ENCODE assay signal across 21 cellular contexts in genomic region chr14:75915063-75915462, GRCh38.
A peak's percentile ranks its signal among the peaks of the same experiment; 100 is the strongest.
DNase-seq lines count a peak whose midpoint lies in the region; ATAC-seq and TF ChIP-seq lines count a peak whose summit lies in the region.
"Had no signal": no experiment of that assay in that cellular context is flagged by ENCODE, and none has a peak within 500 bp of the region (broad histone marks: within the 10 kb centered on the region; RNA-seq: fewer than 3 reads in every experiment).

No MANE protein-coding gene starts in this region.

- intact Hi-C loops in sigmoid colon (cut with DNase I) = no loop called here
- intact Hi-C loops in activated T-helper 2 cell treated with anti-CD3 and anti-CD28 coated beads, Interferon-gamma antibody, Interleukin-2, Interleukin-4, amounts not matched to agents 10 μg/mL and 5 μg/mL and 100 μg/mL, durations not matched to agents 14 hours and 24 hours and 36 hours (cut with micrococcal nuclease) = no loop called here

- WGBS in sigmoid colon, 2 donors = 89 to 90% methylated on average over 2 of the region's 2 CpGs

- no peak overlapping the region for H3K27ac ChIP-seq in sigmoid colon
- H3K27ac ChIP-seq: A549, BLaER1, RWPE1 had no signal

- H3K9me3 ChIP-seq in sigmoid colon = no peaks in the 10 kb centered on the region
- H3K9me3 ChIP-seq: A549, MG63 had no signal

- no peaks in the 10 kb centered on the region for H3K4me1 Mint-ChIP-seq in activated T-helper 2 cell treated with anti-CD3 and anti-CD28 coated beads, Interferon-gamma antibody, Interleukin-2, Interleukin-4, amounts not matched to agents 10 μg/mL and 5 μg/mL and 100 μg/mL, durations not matched to agents 14 hours and 24 hours and 36 hours (ENCODE audit: low read depth)
- H3K4me1 Mint-ChIP-seq: CD4-positive, alpha-beta memory T cell had no signal

- DNase-seq in NCI-H510A treated with DMSO at 0.1 percent for 48 hours (lab: John Stamatoyannopoulos, UW) (peak; percentile 13), NCI-H510A (lab: John Stamatoyannopoulos, UW) (no peak), NCI-H2107 (lab: John Stamatoyannopoulos, UW) (peak; percentile 26), epithelial cell of esophagus (ENCODE audit: low read depth) (peak; percentile 18), sigmoid colon (no peak)
- no peak for DNase-seq in activated T-helper 2 cell treated with anti-CD3 and anti-CD28 coated beads, Interferon-gamma antibody, Interleukin-2, Interleukin-4, amounts not matched to agents 10 μg/mL and 5 μg/mL and 100 μg/mL, durations not matched to agents 14 hours and 24 hours and 36 hours (ENCODE audit: low spot score)
- DNase-seq: CD4-positive, alpha-beta memory T cell; DMS79; GOT3; Kasumi-1; MG63; NCI-H1048; NCI-H1436; NCI-H1930; NCI-H524 treated with DMSO at 0.1 percent for 48 hours; PC-3 had no signal

- no peak overlapping the region for H3K4me3 Mint-ChIP-seq in activated T-helper 2 cell treated with anti-CD3 and anti-CD28 coated beads, Interferon-gamma antibody, Interleukin-2, Interleukin-4, amounts not matched to agents 10 μg/mL and 5 μg/mL and 100 μg/mL, durations not matched to agents 14 hours and 24 hours and 36 hours (ENCODE audit: low read depth)
- H3K4me3 Mint-ChIP-seq: CD4-positive, alpha-beta memory T cell had no signal

- H3K36me3 Mint-ChIP-seq in activated T-helper 2 cell treated with anti-CD3 and anti-CD28 coated beads, Interferon-gamma antibody, Interleukin-2, Interleukin-4, amounts not matched to agents 10 μg/mL and 5 μg/mL and 100 μg/mL, durations not matched to agents 14 hours and 24 hours and 36 hours (ENCODE audit: low read depth) = no peaks in the 10 kb centered on the region

- H3K4me1 ChIP-seq in sigmoid colon = no peaks in the 10 kb centered on the region
- H3K4me1 ChIP-seq: A549, BLaER1 had no signal

- H3K9me3 Mint-ChIP-seq in activated T-helper 2 cell treated with anti-CD3 and anti-CD28 coated beads, Interferon-gamma antibody, Interleukin-2, Interleukin-4, amounts not matched to agents 10 μg/mL and 5 μg/mL and 100 μg/mL, durations not matched to agents 14 hours and 24 hours and 36 hours = no peaks in the 10 kb centered on the region

- ATAC-seq in GM19023 (IDR thresholded peaks at IDR 0.05; ENCODE audit: unreplicated experiment) = no peak
- ATAC-seq: A549, HCT116, PC-3 had no signal

- no peak for TF ChIP-seq POLR2A in sigmoid colon (IDR thresholded peaks at IDR 0.05)

- peaks cover 0 to 3% (median 0%) of the 10 kb centered on the region in 4 donors for H3K36me3 ChIP-seq in sigmoid colon
- H3K36me3 ChIP-seq: MG63 had no signal

- TF ChIP-seq CTCF in epithelial cell of esophagus (IDR thresholded peaks at IDR 0.05; ENCODE audit: insufficient read depth, low read depth, low read length, missing control alignments) (no peak), sigmoid colon (IDR thresholded peaks at IDR 0.05) (no peak)

- no peak overlapping the region for H3K27ac Mint-ChIP-seq in activated T-helper 2 cell treated with anti-CD3 and anti-CD28 coated beads, Interferon-gamma antibody, Interleukin-2, Interleukin-4, amounts not matched to agents 10 μg/mL and 5 μg/mL and 100 μg/mL, durations not matched to agents 14 hours and 24 hours and 36 hours
- H3K27ac Mint-ChIP-seq: CD4-positive, alpha-beta memory T cell had no signal

- no peaks in the 10 kb centered on the region for H3K27me3 ChIP-seq in sigmoid colon
- H3K27me3 ChIP-seq: BLaER1, MG63 had no signal

- no peaks in the 10 kb centered on the region for H3K27me3 Mint-ChIP-seq in activated T-helper 2 cell treated with anti-CD3 and anti-CD28 coated beads, Interferon-gamma antibody, Interleukin-2, Interleukin-4, amounts not matched to agents 10 μg/mL and 5 μg/mL and 100 μg/mL, durations not matched to agents 14 hours and 24 hours and 36 hours (ENCODE audit: low read depth)
- H3K27me3 Mint-ChIP-seq: CD4-positive, alpha-beta memory T cell had no signal

- no peak for TF ChIP-seq EP300 in sigmoid colon (IDR thresholded peaks at IDR 0.05)

- no peak overlapping the region for H3K4me3 ChIP-seq in epithelial cell of esophagus (ENCODE audit: low read length)
- no peak overlapping the region for H3K4me3 ChIP-seq in sigmoid colon
- H3K4me3 ChIP-seq: A549, BLaER1, MG63 had no signal

Comparison
In these comparisons a context has a peak if more than half of its experiments do, and no peak if none do; other contexts are left out.
1. DNase-seq: peak in NCI-H510A treated with DMSO at 0.1 percent for 48 hours (single experiment), NCI-H2107 (single experiment) and epithelial cell of esophagus (single experiment); none in NCI-H510A (single experiment), sigmoid colon (single experiment) and activated T-helper 2 cell treated with anti-CD3 and anti-CD28 coated beads, Interferon-gamma antibody, Interleukin-2, Interleukin-4, amounts not matched to agents 10 μg/mL and 5 μg/mL and 100 μg/mL, durations not matched to agents 14 hours and 24 hours and 36 hours (single experiment).